10 cellular contexts compared by ENCODE assay signal in genomic region chr5:88203977-88204735, GRCh38.
DNase-seq lines count a peak whose midpoint lies in the region; ATAC-seq lines count a peak whose summit lies in the region.
"Had no signal": no experiment of that assay in that cellular context is flagged by ENCODE, and none has a peak within 500 bp of the region (broad histone marks: within the 10 kb centered on the region; RNA-seq: fewer than 3 reads in every experiment).

No MANE protein-coding gene starts in this region.

- peak; percentile 10 for DNase-seq in NCI-H1436 (lab: John Stamatoyannopoulos, UW)
- no peak for DNase-seq in NCI-H1436 treated with DMSO at 0.1 percent for 48 hours (lab: John Stamatoyannopoulos, UW)
- peak in 2 of 3 donors; percentile 20 to 32 for DNase-seq in T-helper 17 cell
- peak; percentile 21 to 22 for DNase-seq in stimulated activated CD8-positive, alpha-beta memory T cell treated with anti-CD3 and anti-CD28 coated beads, Interleukin-2, amount 100 ng/mL, for 1 hour (ENCODE audit: low read depth in 2 of 2)
- DNase-seq in DMS 273 (lab: John Stamatoyannopoulos, UW; ENCODE audit: unreplicated experiment), result no peak
- no peak for DNase-seq in NCI-H345 treated with DMSO at 0.1 percent for 48 hours (lab: John Stamatoyannopoulos, UW; ENCODE audit: unreplicated experiment)
- DNase-seq: right lobe of liver had no signal

- H3K4me1 Mint-ChIP-seq in T-helper 17 cell, result peaks cover 12% of the 10 kb centered on the region
- H3K4me1 Mint-ChIP-seq: IgD-negative memory B cell had no signal

- H3K4me3 Mint-ChIP-seq in T-helper 17 cell, result peak overlapping the region; percentile 78

- no peak overlapping the region for H3K4me3 ChIP-seq in ectodermal cell (ENCODE audit: insufficient read depth, low read depth, low read length)
- H3K4me3 ChIP-seq: right lobe of liver had no signal

- WGBS in ectodermal cell, 2 experiments, result 71 to 73% methylated on average over 4 of the region's 5 CpGs

- H3K27ac Mint-ChIP-seq in T-helper 17 cell, result peak overlapping the region; percentile 98
- H3K27ac Mint-ChIP-seq: IgD-negative memory B cell had no signal

- H3K27ac ChIP-seq in ectodermal cell (ENCODE audit: insufficient read depth, low read depth, low read length, poor library complexity, severe bottlenecking), result peak overlapping the region; percentile 41
- H3K27ac ChIP-seq: right lobe of liver had no signal

- no peaks in the 10 kb centered on the region for H3K36me3 ChIP-seq in ectodermal cell (ENCODE audit: control insufficient read depth, insufficient read depth, low read length)
- H3K36me3 ChIP-seq: right lobe of liver had no signal

- H3K9me3 ChIP-seq in T-helper 17 cell (ENCODE audit: control insufficient read depth, low read length, poor library complexity, severe bottlenecking) (no peaks in the 10 kb centered on the region), ectodermal cell (ENCODE audit: control insufficient read depth, low read length) (no peaks in the 10 kb centered on the region)
- H3K9me3 ChIP-seq: right lobe of liver had no signal

- peaks cover 6% of the 10 kb centered on the region for H3K36me3 Mint-ChIP-seq in T-helper 17 cell (ENCODE audit: low read depth)

- ATAC-seq in T-helper 17 cell, result peak; percentile 98
- no peak for ATAC-seq in GM19463 (IDR thresholded peaks at IDR 0.05; ENCODE audit: unreplicated experiment)

- no peaks in the 10 kb centered on the region for H3K27me3 ChIP-seq in ectodermal cell (ENCODE audit: control insufficient read depth, insufficient read depth, low read length, poor library complexity, severe bottlenecking)
- H3K27me3 ChIP-seq: right lobe of liver had no signal

- H3K27me3 Mint-ChIP-seq in T-helper 17 cell, result no peaks in the 10 kb centered on the region
- H3K27me3 Mint-ChIP-seq: IgD-negative memory B cell had no signal

- H3K4me1 ChIP-seq in ectodermal cell (ENCODE audit: control insufficient read depth, insufficient read depth, low read length), result peaks cover 7% of the 10 kb centered on the region

Comparison
In these comparisons a context has a peak if more than half of its experiments do, and no peak if none do; other contexts are left out.
1. DNase-seq: peak in NCI-H1436 (single experiment), T-helper 17 cell (2 of 3) and stimulated activated CD8-positive, alpha-beta memory T cell treated with anti-CD3 and anti-CD28 coated beads, Interleukin-2, amount 100 ng/mL, for 1 hour (2 of 2); none in NCI-H1436 treated with DMSO at 0.1 percent for 48 hours (single experiment), DMS 273 (single experiment) and NCI-H345 treated with DMSO at 0.1 percent for 48 hours (single experiment).